In the genomic region with DNA sequence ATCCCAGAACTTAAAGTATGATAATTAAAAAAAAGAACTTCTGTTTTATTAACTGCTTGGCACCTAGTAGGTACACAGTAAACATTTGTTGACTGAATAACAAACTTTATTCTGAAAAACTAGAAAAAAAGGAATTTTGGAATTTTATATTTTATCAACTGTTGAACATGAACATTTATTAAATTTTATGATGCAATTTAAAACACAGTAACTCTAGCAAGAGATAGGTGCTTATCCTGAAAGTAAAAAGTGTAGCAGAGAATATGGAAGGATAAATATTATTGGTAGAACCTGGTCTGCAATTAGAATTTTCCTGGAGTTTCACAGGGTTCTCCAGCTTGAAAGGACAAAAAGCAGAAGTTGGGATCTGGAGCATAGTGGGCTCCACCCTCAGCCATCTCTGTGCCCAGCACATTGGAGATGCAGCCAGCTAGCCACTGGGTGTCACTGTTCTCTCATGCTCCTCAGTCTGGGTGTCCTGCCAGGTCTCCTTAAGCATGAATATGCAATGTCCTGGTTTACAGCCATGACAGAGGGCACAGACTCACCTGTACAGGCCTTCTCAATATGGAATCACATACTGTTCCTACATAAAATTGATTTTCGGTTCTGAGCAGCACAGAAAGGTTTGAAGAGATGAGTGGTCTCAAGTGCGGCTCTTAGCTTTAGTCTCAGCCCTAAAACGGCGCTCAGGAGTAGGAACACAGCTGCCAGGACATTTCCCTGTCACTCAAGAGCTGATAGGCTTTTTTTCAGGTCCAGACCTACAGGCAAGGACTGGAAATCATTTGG, we compare ENCODE assay signal across 8 cellular contexts. TPM values are rescaled to one million over a fixed set of nuclear protein-coding genes. Genes with fewer than 3 reads are reported as not detected.
DNase-seq lines count a peak whose midpoint lies in the region; ATAC-seq, FAIRE-seq and TF ChIP-seq lines count a peak whose summit lies in the region.

No MANE protein-coding gene starts in this region.

- FAIRE-seq in D721Med (lab: Jason Lieb, UNC), result peak; percentile 35

- no peaks in the 10 kb centered on the region for H3K36me3 Mint-ChIP-seq in endothelial cell (ENCODE audit: low read depth, unreplicated experiment)
- H3K36me3 Mint-ChIP-seq in stimulated activated effector memory CD8-positive, alpha-beta T cell treated with anti-CD3 and anti-CD28 coated beads, Interleukin-12 subunit alpha, Interleukin-12 subunit beta, amount 100 ng/mL, for 72 hours, result no peaks in the 10 kb centered on the region

- TF ChIP-seq CTCF in D721Med (IDR thresholded peaks at IDR 0.05; ENCODE audit: insufficient read depth, missing control alignments) (peak; percentile 90), GM20000 (IDR thresholded peaks at IDR 0.05; ENCODE audit: extremely low read depth, missing control alignments) (peak; percentile 94), endothelial cell (IDR thresholded peaks at IDR 0.05; ENCODE audit: unreplicated experiment) (peak; percentile 26)

- peaks cover 3% of the 10 kb centered on the region for H3K4me1 Mint-ChIP-seq in endothelial cell (ENCODE audit: unreplicated experiment)
- H3K4me1 Mint-ChIP-seq in stimulated activated effector memory CD8-positive, alpha-beta T cell treated with anti-CD3 and anti-CD28 coated beads, Interleukin-12 subunit alpha, Interleukin-12 subunit beta, amount 100 ng/mL, for 72 hours, result no peaks in the 10 kb centered on the region

- no peak overlapping the region for H3K27ac Mint-ChIP-seq in endothelial cell (ENCODE audit: unreplicated experiment)
- H3K27ac Mint-ChIP-seq in stimulated activated effector memory CD8-positive, alpha-beta T cell treated with anti-CD3 and anti-CD28 coated beads, Interleukin-12 subunit alpha, Interleukin-12 subunit beta, amount 100 ng/mL, for 72 hours, result no peak overlapping the region

- no peaks in the 10 kb centered on the region for H3K9me3 Mint-ChIP-seq in endothelial cell (ENCODE audit: unreplicated experiment)
- H3K9me3 Mint-ChIP-seq in stimulated activated effector memory CD8-positive, alpha-beta T cell treated with anti-CD3 and anti-CD28 coated beads, Interleukin-12 subunit alpha, Interleukin-12 subunit beta, amount 100 ng/mL, for 72 hours, result peaks cover 9% of the 10 kb centered on the region

- H3K27me3 Mint-ChIP-seq in endothelial cell (ENCODE audit: unreplicated experiment), result no peaks in the 10 kb centered on the region

- H3K4me3 Mint-ChIP-seq in endothelial cell (ENCODE audit: unreplicated experiment), result no peak overlapping the region
- no peak overlapping the region for H3K4me3 Mint-ChIP-seq in stimulated activated effector memory CD8-positive, alpha-beta T cell treated with anti-CD3 and anti-CD28 coated beads, Interleukin-12 subunit alpha, Interleukin-12 subunit beta, amount 100 ng/mL, for 72 hours

- no peak for DNase-seq in D721Med (ENCODE audit: insufficient read length, low spot score)
- peak; percentile 72 for DNase-seq in GM20000 (ENCODE audit: low spot score)
- DNase-seq in NCI-H526 treated with DMSO at 0.1 percent for 48 hours (lab: John Stamatoyannopoulos, UW), result peak; percentile 56
- DNase-seq in activated CD4-positive, alpha-beta T cell treated with anti-CD3 and anti-CD28 coated beads, Interleukin-2, amount 50 U/mL, for 4 hours, result peak; percentile 22 to 36
- peak; percentile 72 for DNase-seq in endothelial cell (ENCODE audit: low spot score)
- peak; percentile 73 for DNase-seq in midbrain (lab: John Stamatoyannopoulos, UW)
- peak; percentile 40 to 73 for DNase-seq in stimulated activated effector memory CD8-positive, alpha-beta T cell treated with anti-CD3 and anti-CD28 coated beads, Interleukin-12 subunit alpha, Interleukin-12 subunit beta, amount 100 ng/mL, for 72 hours (ENCODE audit: low spot score in 2 of 2)

- ATAC-seq in HG03571 (IDR thresholded peaks at IDR 0.05; ENCODE audit: unreplicated experiment), result peak; percentile 97
- ATAC-seq in stimulated activated effector memory CD8-positive, alpha-beta T cell treated with anti-CD3 and anti-CD28 coated beads, Interleukin-12 subunit alpha, Interleukin-12 subunit beta, amount 100 ng/mL, for 72 hours, result peak; percentile 97

RNA-seq across cellular contexts. Expression of a gene that starts 31.7 kb away (rescaled TPM):
- total RNA-seq in endothelial cell (ENCODE audit: unreplicated experiment), result 0.10 TPM

Comparison
In these comparisons a context has a peak if more than half of its experiments do, and no peak if none do; other contexts are left out.
1. CTCF ChIP-seq: peak in every context shown above with its lines; median percentile 94 in GM20000; 90 in D721Med; 26 in endothelial cell.